ENCODE assay signal across 2 cellular contexts in genomic region chr13:35164324-35164932, GRCh38.
TF ChIP-seq lines count a peak whose summit lies in the region.

No MANE protein-coding gene starts in this region.

TF ChIP-seq in IMR-90, 13 proteins besides CTCF, POLR2A, EP300 and RAD21:
- TF ChIP-seq CHD1 (IDR thresholded peaks at IDR 0.05; ENCODE audit: low read depth, low read length) (no peak), SMC3 (IDR thresholded peaks at IDR 0.05; ENCODE audit: low read depth, low read length) (peak; percentile 47)

TF ChIP-seq in endothelial cell of umbilical vein, 7 proteins besides CTCF, POLR2A, EP300 and RAD21:
- no peak for TF ChIP-seq JUN (IDR thresholded peaks at IDR 0.05; ENCODE audit: borderline replicate concordance, insufficient read depth, insufficient read length, low read depth)
- TF ChIP-seq EZH2 (IDR thresholded peaks at IDR 0.05; ENCODE audit: borderline replicate concordance, low read depth, low read length, severe bottlenecking): no peak
- no peak for TF ChIP-seq MAX (IDR thresholded peaks at IDR 0.05; ENCODE audit: insufficient read depth, insufficient read length)
- no peak for TF ChIP-seq MYC (IDR thresholded peaks at IDR 0.05; ENCODE audit: low read depth, low read length)
- no peak for TF ChIP-seq FOS (IDR thresholded peaks at IDR 0.05; ENCODE audit: borderline replicate concordance, insufficient read depth, low read length)
- TF ChIP-seq POLR2AphosphoS5 (IDR thresholded peaks at IDR 0.05; ENCODE audit: insufficient read depth, low read depth, low read length): no peak
- TF ChIP-seq GATA2 (IDR thresholded peaks at IDR 0.05; ENCODE audit: insufficient read depth, insufficient read length, low read depth, low read length): no peak
